26 cellular contexts compared by ENCODE assay signal in genomic region chr5:44679200-44679599, GRCh38.
"Had no signal": no experiment of that assay in that cellular context is flagged by ENCODE, and none has a peak within 500 bp of the region (broad histone marks: within the 10 kb centered on the region; RNA-seq: fewer than 3 reads in every experiment).

No MANE protein-coding gene starts in this region.

- H3K4me2 ChIP-seq: neural progenitor cell, smooth muscle cell had no signal

- FAIRE-seq: kidney had no signal

- H3K27me3 ChIP-seq: left lung, neural progenitor cell, ovary, right atrium auricular region, right lobe of liver, stomach, testis, thyroid gland, transverse colon, upper lobe of left lung had no signal

- H3K4me1 ChIP-seq: left lung, lower lobe of right lung, neural progenitor cell, right atrium auricular region, right lobe of liver, stomach, testis, thyroid gland, transverse colon, upper lobe of left lung had no signal

- H3K9ac ChIP-seq: neural progenitor cell had no signal

- H3K9me3 ChIP-seq: lower lobe of right lung, ovary, right atrium auricular region, right lobe of liver, testis, thyroid gland, transverse colon had no signal

- ATAC-seq: left colon; left lung; natural killer cell; stimulated activated naive CD8-positive, alpha-beta T cell treated with anti-CD3 and anti-CD28 coated beads, Interleukin-15, Interleukin-2, amounts not matched to agents 100 U/mL and 50 U/mL, for 24 hours had no signal

- DNase-seq: hippocampal formation; kidney; left colon; left lung; lower lobe of right lung; mammary epithelial cell; mesenchymal stem cell; naive B cell; natural killer cell; nephron progenitor cell; ovary; right lobe of liver; stimulated activated CD4-positive, alpha-beta T cell treated with anti-CD3 and anti-CD28 coated beads, Interleukin-1b, Interleukin-23, amount 100 ng/mL, for 48 hours; stimulated activated CD4-positive, alpha-beta T cell treated with anti-CD3 and anti-CD28 coated beads, Interleukin-2, amount 100 ng/mL, for 48 hours; stimulated activated CD4-positive, alpha-beta T cell treated with anti-CD3 and anti-CD28 coated beads, Interleukin-4, amount 100 ng/mL, for 4 hours; stimulated activated CD8-positive, alpha-beta memory T cell treated with anti-CD3 and anti-CD28 coated beads, Interleukin-4, amount 100 ng/mL, for 48 hours; stimulated activated naive B cell treated with anti-CD40 and anti-IgM and Interleukin-4, amounts not matched to agents 10 μg/mL and 1 μg/mL and 100 μg/mL, for 72 hours; stimulated activated naive CD8-positive, alpha-beta T cell treated with anti-CD3 and anti-CD28 coated beads, Interleukin-15, Interleukin-2, amounts not matched to agents 100 U/mL and 50 U/mL, for 24 hours; stomach; testis; thyroid gland; transverse colon; upper lobe of left lung had no signal

- H3K4me3 ChIP-seq: left lung, lower lobe of right lung, neural progenitor cell, ovary, right atrium auricular region, right lobe of liver, smooth muscle cell, stomach, testis, thyroid gland, transverse colon, upper lobe of left lung had no signal

- H3K36me3 ChIP-seq: left lung, lower lobe of right lung, neural progenitor cell, ovary, right atrium auricular region, right lobe of liver, stomach, thyroid gland, transverse colon, upper lobe of left lung had no signal

- H3K27ac ChIP-seq: left lung, lower lobe of right lung, neural progenitor cell, ovary, right atrium auricular region, right lobe of liver, stomach, testis, thyroid gland, transverse colon, upper lobe of left lung had no signal
